8 cellular contexts compared by ENCODE assay signal in the genomic region with DNA sequence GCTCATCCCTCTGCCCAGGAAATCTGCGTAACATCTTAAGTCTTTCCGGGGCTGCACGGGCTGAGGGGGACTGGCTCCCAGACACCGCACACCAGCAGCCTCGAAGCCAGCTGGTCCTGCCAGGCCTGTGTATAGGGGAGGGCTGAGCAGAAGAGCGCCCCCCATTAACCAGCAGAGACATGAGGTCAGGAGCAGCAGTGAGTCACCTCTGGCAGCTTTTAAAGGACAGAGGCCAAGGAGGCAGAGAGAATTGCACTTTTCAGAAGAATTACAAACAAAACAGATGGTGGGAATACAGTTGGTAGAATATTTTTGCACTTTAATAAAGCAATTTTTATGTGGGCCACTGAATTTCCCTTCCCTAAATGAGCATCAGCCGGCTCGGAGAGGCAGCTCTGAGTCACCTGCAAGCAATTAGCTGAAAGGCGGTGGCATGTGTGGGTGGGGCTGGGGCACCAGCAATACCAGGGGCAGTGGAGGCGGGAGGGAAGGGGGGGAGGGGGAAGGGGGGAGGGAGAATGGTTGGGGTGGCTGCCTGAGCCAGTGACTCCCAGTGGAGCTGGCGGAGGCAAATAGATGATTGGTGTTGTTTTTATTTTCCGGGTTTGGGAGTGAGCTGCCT. TPM values are rescaled to one million over a fixed set of nuclear protein-coding genes. Genes with fewer than 3 reads are reported as not detected.
DNase-seq lines count a peak whose midpoint lies in the region; ATAC-seq, FAIRE-seq and TF ChIP-seq lines count a peak whose summit lies in the region.

No MANE protein-coding gene starts in this region.

- no peak overlapping the region for H3K4me3 ChIP-seq in mesendoderm (ENCODE audit: low read length)

- DNase-seq in Daoy (ENCODE audit: low read depth) (peak; percentile 92), NCI-H1105 treated with DMSO at 0.1 percent for 48 hours (lab: John Stamatoyannopoulos, UW) (peak; percentile 16), amniotic epithelial cell (ENCODE audit: low read depth) (peak; percentile 42), mesendoderm (peak; percentile 79), GM12891 (ENCODE audit: insufficient read length, low spot score) (no peak), DMS114 treated with DMSO at 0.1 percent for 48 hours (lab: John Stamatoyannopoulos, UW; ENCODE audit: unreplicated experiment) (no peak)

- H2BK120ac ChIP-seq in mesendoderm (ENCODE audit: low read depth, low read length), result no peak overlapping the region

- no peak overlapping the region for H2BK5ac ChIP-seq in mesendoderm (ENCODE audit: low read length)

- H3K18ac ChIP-seq in mesendoderm (ENCODE audit: low read length), result peak overlapping the region; percentile 1

- H3K27me3 ChIP-seq in mesendoderm (ENCODE audit: insufficient read depth, low read length, poor library complexity), result no peaks in the 10 kb centered on the region

- no peak for FAIRE-seq in GM12891 (lab: Jason Lieb, UNC)

- H3K4me2 ChIP-seq in mesendoderm (ENCODE audit: low read length), result no peak overlapping the region

- H3K27ac ChIP-seq in mesendoderm (ENCODE audit: low read depth, low read length), result no peak overlapping the region

- no peaks in the 10 kb centered on the region for H3K79me1 ChIP-seq in mesendoderm (ENCODE audit: low read length)

- no peak overlapping the region for H3K23ac ChIP-seq in mesendoderm (ENCODE audit: low read length)

- no peak overlapping the region for H2BK15ac ChIP-seq in mesendoderm (replicated peaks; ENCODE audit: low read depth)

- no peak for ATAC-seq in HG03159 (IDR thresholded peaks at IDR 0.05; ENCODE audit: unreplicated experiment)
- ATAC-seq in GM19463 (IDR thresholded peaks at IDR 0.05; ENCODE audit: unreplicated experiment), result no peak

- peaks cover 2% of the 10 kb centered on the region for H3K4me1 ChIP-seq in mesendoderm (ENCODE audit: control insufficient read depth, low read depth, low read length)

- H4K5ac ChIP-seq in mesendoderm (ENCODE audit: low read length), result no peak overlapping the region

- H3K56ac ChIP-seq in mesendoderm (ENCODE audit: low read length), result peak overlapping the region; percentile 28

- H3K79me2 ChIP-seq in mesendoderm (ENCODE audit: control insufficient read depth, insufficient read depth, low read length), result no peaks in the 10 kb centered on the region

- H3K9ac ChIP-seq in mesendoderm (ENCODE audit: low read length), result no peak overlapping the region

- no peak overlapping the region for H3K4ac ChIP-seq in mesendoderm (ENCODE audit: low read depth, low read length)

- no peak for TF ChIP-seq POLR2A in GM12891 (IDR thresholded peaks at IDR 0.05; ENCODE audit: low read depth, low read length)

- no peaks in the 10 kb centered on the region for H3K36me3 ChIP-seq in mesendoderm (ENCODE audit: control insufficient read depth, insufficient read depth, low read length)

- no peak overlapping the region for H2AK5ac ChIP-seq in mesendoderm (ENCODE audit: low read length)

- WGBS in mesendoderm (ENCODE audit: extremely low coverage, insufficient coverage, low lambda C conversion rate), result no CpG with 5 or more reads among the region's 12 CpGs

- H4K8ac ChIP-seq in mesendoderm (ENCODE audit: low read depth, low read length), result no peak overlapping the region

TF ChIP-seq in GM12891, 5 proteins besides CTCF, POLR2A, EP300 and RAD21:
- TF ChIP-seq POU2F2 (IDR thresholded peaks at IDR 0.05; ENCODE audit: low read depth, low read length), result no peak
- no peak for TF ChIP-seq POLR2AphosphoS5 (IDR thresholded peaks at IDR 0.05; ENCODE audit: low read depth, low read length)
- TF ChIP-seq TAF1 (IDR thresholded peaks at IDR 0.05; ENCODE audit: low read depth, low read length), result no peak
- TF ChIP-seq SPI1 (IDR thresholded peaks at IDR 0.05; ENCODE audit: low read depth, low read length), result no peak

RNA-seq across cellular contexts. Expression of a gene that starts 39.1 kb away (rescaled TPM):
- total RNA-seq in Daoy (2014; rRNA removed; shearing (Covaris generic)), result 1.3 and 2.0 TPM in 2 replicates
- polyA plus RNA-seq in mesendoderm (2013, experiment 1 of 2), result 0.01 TPM
- polyA plus RNA-seq in mesendoderm (2013, experiment 2 of 2), result 0.03 TPM
- 0.01 TPM for polyA plus RNA-seq in GM12891 (2012; ENCODE audit: low read depth, missing spikeins)

Comparison
In these comparisons a context has a peak if more than half of its experiments do, and no peak if none do; other contexts are left out.
1. DNase-seq: peak in Daoy (single experiment), NCI-H1105 treated with DMSO at 0.1 percent for 48 hours (single experiment), amniotic epithelial cell (single experiment) and mesendoderm (single experiment); none in GM12891 (single experiment) and DMS114 treated with DMSO at 0.1 percent for 48 hours (single experiment).